13 cellular contexts compared by ENCODE assay signal in the genomic region with DNA sequence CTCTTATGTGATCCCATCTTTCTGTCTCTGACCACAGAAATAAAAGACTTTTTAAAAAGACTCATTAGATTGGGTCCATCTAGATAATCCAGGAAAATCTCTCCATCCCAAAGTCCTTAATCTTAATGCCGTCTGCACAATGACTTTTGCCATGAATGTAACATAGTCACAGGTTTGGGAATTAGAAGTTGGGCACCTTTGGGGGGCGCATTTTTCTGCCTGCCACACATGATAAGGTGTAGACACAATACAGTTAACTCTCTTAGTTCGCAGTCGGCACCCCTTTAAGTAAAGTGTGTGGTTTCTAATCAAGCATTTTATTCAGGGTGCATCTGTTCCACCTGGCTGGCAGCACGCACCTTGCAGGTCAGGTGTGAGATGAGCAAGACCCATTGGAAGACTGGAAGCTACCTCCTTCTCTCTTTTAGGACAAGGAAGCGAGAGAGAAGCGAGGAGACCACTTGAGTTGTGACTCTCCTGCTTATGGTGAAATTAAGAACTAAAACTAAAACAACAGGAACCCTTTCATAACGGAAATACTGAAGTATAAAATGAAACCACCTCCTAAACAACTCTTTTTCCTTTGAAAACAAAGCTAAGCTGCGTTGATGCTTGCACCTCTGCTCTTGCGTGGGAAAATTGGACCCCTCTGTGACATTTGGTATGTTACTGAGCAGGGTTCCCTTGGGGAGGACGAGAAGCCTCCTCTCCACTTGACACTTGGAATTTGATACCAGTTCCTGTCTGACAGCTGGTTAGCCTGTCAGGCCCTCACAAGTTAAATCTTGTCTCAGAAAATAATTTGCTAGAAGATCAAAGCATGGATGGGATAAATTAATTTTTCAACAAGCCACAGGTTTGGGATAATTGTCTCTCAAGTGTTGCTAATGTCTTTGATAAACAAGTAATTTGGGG. TPM values are rescaled to one million over a fixed set of nuclear protein-coding genes. Genes with fewer than 3 reads are reported as not detected.
DNase-seq lines count a peak whose midpoint lies in the region; ATAC-seq and TF ChIP-seq lines count a peak whose summit lies in the region.
"Had no signal": no experiment of that assay in that cellular context is flagged by ENCODE, and none has a peak within 500 bp of the region (broad histone marks: within the 10 kb centered on the region; RNA-seq: fewer than 3 reads in every experiment).

No MANE protein-coding gene starts in this region.

- H4K20me1 ChIP-seq in BLaER1 = no peaks in the 10 kb centered on the region

- no peaks in the 10 kb centered on the region for H3K9me3 Mint-ChIP-seq in activated T-helper 2 cell treated with anti-CD3 and anti-CD28 coated beads, Interferon-gamma antibody, Interleukin-2, Interleukin-4, amounts not matched to agents 10 μg/mL and 5 μg/mL and 100 μg/mL, durations not matched to agents 14 hours and 24 hours and 36 hours
- H3K9me3 Mint-ChIP-seq: central memory CD8-positive, alpha-beta T cell had no signal

- peaks cover 20% of the 10 kb centered on the region for H3K4me1 ChIP-seq in BLaER1

- no peak for ATAC-seq in stimulated activated naive CD8-positive, alpha-beta T cell treated with anti-CD3 and anti-CD28 coated beads, Interleukin-15, Interleukin-2, amounts not matched to agents 100 U/mL and 50 U/mL, for 24 hours

- peak overlapping the region; percentile 41 for H3K4me2 ChIP-seq in BLaER1

- peaks cover 1% of the 10 kb centered on the region for H3K27me3 Mint-ChIP-seq in activated T-helper 2 cell treated with anti-CD3 and anti-CD28 coated beads, Interferon-gamma antibody, Interleukin-2, Interleukin-4, amounts not matched to agents 10 μg/mL and 5 μg/mL and 100 μg/mL, durations not matched to agents 14 hours and 24 hours and 36 hours (ENCODE audit: low read depth)

- no peaks in the 10 kb centered on the region for H3K36me3 Mint-ChIP-seq in activated T-helper 2 cell treated with anti-CD3 and anti-CD28 coated beads, Interferon-gamma antibody, Interleukin-2, Interleukin-4, amounts not matched to agents 10 μg/mL and 5 μg/mL and 100 μg/mL, durations not matched to agents 14 hours and 24 hours and 36 hours (ENCODE audit: low read depth)

- intact Hi-C loops in activated T-helper 2 cell treated with anti-CD3 and anti-CD28 coated beads, Interferon-gamma antibody, Interleukin-2, Interleukin-4, amounts not matched to agents 10 μg/mL and 5 μg/mL and 100 μg/mL, durations not matched to agents 14 hours and 24 hours and 36 hours (cut with micrococcal nuclease) = no loop called here

- no peak overlapping the region for H3K27ac Mint-ChIP-seq in activated T-helper 2 cell treated with anti-CD3 and anti-CD28 coated beads, Interferon-gamma antibody, Interleukin-2, Interleukin-4, amounts not matched to agents 10 μg/mL and 5 μg/mL and 100 μg/mL, durations not matched to agents 14 hours and 24 hours and 36 hours

- H3K27ac ChIP-seq in BLaER1 = no peak overlapping the region

- DNase-seq in DMS 273 (lab: John Stamatoyannopoulos, UW; ENCODE audit: unreplicated experiment) (peak; percentile 78), NCI-H2107 (lab: John Stamatoyannopoulos, UW) (peak; percentile 3), erythroblast (lab: John Stamatoyannopoulos, UW) (no peak), glomerular visceral epithelial cell (ENCODE audit: extremely low spot score) (no peak)
- no peak for DNase-seq in activated T-helper 2 cell treated with anti-CD3 and anti-CD28 coated beads, Interferon-gamma antibody, Interleukin-2, Interleukin-4, amounts not matched to agents 10 μg/mL and 5 μg/mL and 100 μg/mL, durations not matched to agents 14 hours and 24 hours and 36 hours (ENCODE audit: low spot score)
- DNase-seq in stimulated activated CD4-positive, alpha-beta T cell treated with anti-CD3 and anti-CD28 coated beads, Interleukin-2, amount 100 ng/mL, for 24 hours = no peak
- DNase-seq in stimulated activated naive CD8-positive, alpha-beta T cell treated with anti-CD3 and anti-CD28 coated beads, Interleukin-15, Interleukin-2, amounts not matched to agents 100 U/mL and 50 U/mL, for 24 hours = no peak
- DNase-seq: kidney, NCI-H774, nucleus accumbens, substantia nigra had no signal

- no peak for TF ChIP-seq POLR2A in erythroblast (IDR thresholded peaks at IDR 0.05; ENCODE audit: low read length)

- no peak overlapping the region for H3K4me3 ChIP-seq in BLaER1

- H3K9ac ChIP-seq in BLaER1 = no peak overlapping the region

- peaks cover 7% of the 10 kb centered on the region for H3K4me1 Mint-ChIP-seq in activated T-helper 2 cell treated with anti-CD3 and anti-CD28 coated beads, Interferon-gamma antibody, Interleukin-2, Interleukin-4, amounts not matched to agents 10 μg/mL and 5 μg/mL and 100 μg/mL, durations not matched to agents 14 hours and 24 hours and 36 hours (ENCODE audit: low read depth)
- H3K4me1 Mint-ChIP-seq: central memory CD8-positive, alpha-beta T cell had no signal

- H3K4me3 Mint-ChIP-seq in activated T-helper 2 cell treated with anti-CD3 and anti-CD28 coated beads, Interferon-gamma antibody, Interleukin-2, Interleukin-4, amounts not matched to agents 10 μg/mL and 5 μg/mL and 100 μg/mL, durations not matched to agents 14 hours and 24 hours and 36 hours (ENCODE audit: low read depth) = peak overlapping the region; percentile 33
- H3K4me3 Mint-ChIP-seq: central memory CD8-positive, alpha-beta T cell had no signal

- no peaks in the 10 kb centered on the region for H3K27me3 ChIP-seq in BLaER1

- no peaks in the 10 kb centered on the region for H3K9me3 ChIP-seq in BLaER1

- H3K36me3 ChIP-seq in BLaER1 = no peaks in the 10 kb centered on the region

RNA-seq across cellular contexts. Expression of gene KANK1, which starts 32.4 kb away (rescaled TPM):
- total RNA-seq in activated T-helper 2 cell treated with anti-CD3 and anti-CD28 coated beads, Interferon-gamma antibody, Interleukin-2, Interleukin-4, amounts not matched to agents 10 μg/mL and 5 μg/mL and 100 μg/mL, durations not matched to agents 14 hours and 24 hours and 36 hours = 3.6 and 4.9 TPM in 2 replicates

Comparison
In these comparisons a context has a peak if more than half of its experiments do, and no peak if none do; other contexts are left out.
1. DNase-seq: peak in DMS 273 (single experiment) and NCI-H2107 (single experiment); none in activated T-helper 2 cell treated with anti-CD3 and anti-CD28 coated beads, Interferon-gamma antibody, Interleukin-2, Interleukin-4, amounts not matched to agents 10 μg/mL and 5 μg/mL and 100 μg/mL, durations not matched to agents 14 hours and 24 hours and 36 hours (single experiment), stimulated activated CD4-positive, alpha-beta T cell treated with anti-CD3 and anti-CD28 coated beads, Interleukin-2, amount 100 ng/mL, for 24 hours (0 of 2), erythroblast (0 of 2), stimulated activated naive CD8-positive, alpha-beta T cell treated with anti-CD3 and anti-CD28 coated beads, Interleukin-15, Interleukin-2, amounts not matched to agents 100 U/mL and 50 U/mL, for 24 hours (single experiment) and glomerular visceral epithelial cell (single experiment).